In the genomic region with DNA sequence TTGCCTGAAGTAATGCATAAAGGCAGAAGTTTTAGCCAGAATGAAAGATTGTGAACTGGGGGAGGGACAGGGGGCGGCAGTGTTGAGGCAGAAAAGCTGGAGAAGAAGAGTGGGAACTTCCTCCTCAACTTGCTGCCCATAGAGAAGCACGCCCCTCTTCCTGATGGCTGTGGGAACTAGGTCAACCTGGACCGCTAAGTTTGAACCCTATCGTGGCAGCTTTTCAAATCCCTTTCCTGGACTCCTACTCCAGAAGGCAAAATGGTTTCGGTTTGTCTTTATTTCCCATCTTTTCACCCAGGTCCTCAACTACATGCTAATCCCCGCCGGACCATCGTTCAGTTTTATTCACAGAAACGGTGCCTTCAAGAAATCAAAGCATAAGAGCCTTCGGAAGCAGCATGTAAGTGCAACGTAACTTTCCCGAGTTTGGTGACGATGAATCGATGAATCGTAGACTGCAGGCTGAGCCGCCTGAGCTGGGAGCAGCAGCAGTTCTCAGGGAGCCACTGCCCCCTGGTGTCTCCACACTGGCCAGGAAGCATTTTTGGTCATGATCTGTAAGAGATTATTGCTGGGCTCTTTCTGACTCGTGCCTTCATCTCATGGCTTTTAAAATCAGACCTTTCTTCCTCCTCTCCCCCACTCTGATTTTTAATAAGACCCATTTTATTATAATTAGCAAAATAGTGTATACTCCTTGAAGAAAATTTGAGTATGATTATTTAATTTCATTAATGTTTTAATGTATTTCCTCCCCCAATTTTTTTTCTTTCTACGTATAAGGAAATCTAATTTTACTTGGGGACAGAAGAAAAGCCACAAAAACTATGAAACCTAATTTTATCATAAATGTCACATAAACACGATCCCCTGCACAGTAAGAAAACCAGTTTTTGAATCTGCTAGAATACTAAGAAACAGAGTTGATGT, we compare ENCODE assay signal across 8 cellular contexts. TPM values are rescaled to one million over a fixed set of nuclear protein-coding genes. Genes with fewer than 3 reads are reported as not detected.
DNase-seq lines count a peak whose midpoint lies in the region; ATAC-seq and TF ChIP-seq lines count a peak whose summit lies in the region.

No MANE protein-coding gene starts in this region.

- H3K27ac ChIP-seq in C4-2B (peak overlapping the region; percentile 49), ectodermal cell (ENCODE audit: insufficient read depth, low read depth, low read length, poor library complexity, severe bottlenecking) (no peak overlapping the region), lower lobe of right lung (peak overlapping the region; percentile 67)

- TF ChIP-seq CTCF in C4-2B (conservative IDR thresholded peaks at IDR 0.05) (peak; percentile 89), lower lobe of right lung (IDR thresholded peaks at IDR 0.05) (peak; percentile 90)

- intact Hi-C loops in activated CD4-positive, alpha-beta memory T cell treated with anti-CD3 and anti-CD28 coated beads for 36 hours (cut with micrococcal nuclease): loop anchor here (1.0 to 5.0 kb wide), 10 partner anchors 36 to 375 kb away; a partner anchor contains a TSS
- intact Hi-C loops in lower lobe of right lung (cut with DNase I): no loop called here

- H3K36me3 Mint-ChIP-seq in activated CD4-positive, alpha-beta memory T cell treated with anti-CD3 and anti-CD28 coated beads for 36 hours: no peaks in the 10 kb centered on the region

- CTCF ChIA-PET in activated CD4-positive, alpha-beta memory T cell treated with anti-CD3 and anti-CD28 coated beads for 36 hours (lab: Charles Lee): interaction anchor here (0.6 to 2.8 kb wide), 28 partner anchors 12 to 377 kb away, joined by 3 to 27 read pairs (median 4); a partner anchor contains a TSS

- no peaks in the 10 kb centered on the region for H3K36me3 ChIP-seq in ectodermal cell (ENCODE audit: control insufficient read depth, insufficient read depth, low read length)
- H3K36me3 ChIP-seq in lower lobe of right lung: no peaks in the 10 kb centered on the region

- DNase-seq in NCI-H82 (lab: John Stamatoyannopoulos, UW): peak; percentile 85
- DNase-seq in activated CD4-positive, alpha-beta memory T cell treated with anti-CD3 and anti-CD28 coated beads for 36 hours: peak; percentile 92
- peak; percentile 85 for DNase-seq in lower lobe of right lung
- DNase-seq in stimulated activated CD4-positive, alpha-beta T cell treated with anti-CD3 and anti-CD28 coated beads, TNF-alpha, amount 100 ng/mL, for 24 hours (ENCODE audit: low read depth in 3 of 3): peak; percentile 61 to 81 (median 75)

- no peaks in the 10 kb centered on the region for H3K27me3 Mint-ChIP-seq in activated CD4-positive, alpha-beta memory T cell treated with anti-CD3 and anti-CD28 coated beads for 36 hours

- no peaks in the 10 kb centered on the region for H3K9me3 ChIP-seq in ectodermal cell (ENCODE audit: control insufficient read depth, low read length)
- no peaks in the 10 kb centered on the region for H3K9me3 ChIP-seq in lower lobe of right lung

- H3K27me3 ChIP-seq in ectodermal cell (ENCODE audit: control insufficient read depth, insufficient read depth, low read length, poor library complexity, severe bottlenecking) (no peaks in the 10 kb centered on the region), lower lobe of right lung (ENCODE audit: low read depth) (no peaks in the 10 kb centered on the region)

- H3K4me1 ChIP-seq in ectodermal cell (ENCODE audit: control insufficient read depth, insufficient read depth, low read length) (no peaks in the 10 kb centered on the region), lower lobe of right lung (peaks cover 10% of the 10 kb centered on the region)

- POLR2A ChIA-PET in activated CD4-positive, alpha-beta memory T cell treated with anti-CD3 and anti-CD28 coated beads for 36 hours (lab: Charles Lee): no interaction called here

- ATAC-seq in GM19372 (IDR thresholded peaks at IDR 0.05; ENCODE audit: low read depth, unreplicated experiment) (peak; percentile 89), HG03558 (IDR thresholded peaks at IDR 0.05; ENCODE audit: extremely low read depth, unreplicated experiment) (peak; percentile 59), lower lobe of right lung (peak; percentile 98)

- H3K4me3 ChIP-seq in ectodermal cell (ENCODE audit: insufficient read depth, low read depth, low read length): peak overlapping the region; percentile 36
- peak overlapping the region; percentile 63 for H3K4me3 ChIP-seq in lower lobe of right lung

- H3K9me3 Mint-ChIP-seq in activated CD4-positive, alpha-beta memory T cell treated with anti-CD3 and anti-CD28 coated beads for 36 hours: no peaks in the 10 kb centered on the region

- WGBS in ectodermal cell, 2 experiments: 6 to 15% methylated on average over 16 to 19 of the region's 19 CpGs

- peak overlapping the region; percentile 79 for H3K4me3 Mint-ChIP-seq in activated CD4-positive, alpha-beta memory T cell treated with anti-CD3 and anti-CD28 coated beads for 36 hours

- no peak overlapping the region for H3K27ac Mint-ChIP-seq in activated CD4-positive, alpha-beta memory T cell treated with anti-CD3 and anti-CD28 coated beads for 36 hours

- H3K4me1 Mint-ChIP-seq in activated CD4-positive, alpha-beta memory T cell treated with anti-CD3 and anti-CD28 coated beads for 36 hours (ENCODE audit: low read depth): peaks cover 13% of the 10 kb centered on the region

RNA-seq across cellular contexts. Expression of a gene that starts 21.4 kb away (rescaled TPM):
- total RNA-seq in activated CD4-positive, alpha-beta memory T cell treated with anti-CD3 and anti-CD28 coated beads for 36 hours: under 1 TPM in 1 of 2 experiments, not detected in 1; 0.51 TPM
- 2.1 TPM for polyA plus RNA-seq in ectodermal cell (2013, experiment 1 of 4)
- polyA plus RNA-seq in ectodermal cell (2013, experiment 2 of 4): 1.2 TPM
- 1.5 TPM for polyA plus RNA-seq in ectodermal cell (2013, experiment 3 of 4)
- polyA plus RNA-seq in ectodermal cell (2013, experiment 4 of 4): 0.73 TPM
- total RNA-seq in lower lobe of right lung: not detected
